ENCODE assay signal across 25 cellular contexts in the genomic region with DNA sequence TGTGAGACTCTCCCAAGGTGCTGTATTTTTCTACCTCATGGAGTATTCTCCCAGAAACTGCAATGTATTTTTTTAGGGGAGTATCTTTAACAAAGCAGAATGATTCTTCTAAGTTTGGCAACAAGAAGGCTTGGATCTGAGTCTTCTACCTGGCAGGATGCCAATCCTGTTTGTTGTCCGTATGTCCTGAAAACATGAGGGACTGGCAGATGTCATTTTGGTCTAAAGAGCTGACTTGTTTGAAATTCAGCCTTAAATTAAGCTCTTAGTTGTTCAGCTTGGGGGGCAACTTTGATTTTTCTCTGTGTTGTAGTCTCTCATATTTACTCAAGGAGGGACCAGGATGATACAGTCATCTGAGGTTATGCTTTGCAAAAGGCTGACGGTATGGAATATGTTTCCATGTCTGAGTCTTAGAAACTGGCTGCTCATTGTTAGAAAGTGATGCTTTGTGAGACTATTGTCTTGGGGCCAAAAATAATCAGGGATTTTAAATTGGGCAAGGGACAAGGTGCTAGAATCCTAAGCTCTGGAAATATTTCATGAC. TPM values are rescaled to one million over a fixed set of nuclear protein-coding genes. Genes with fewer than 3 reads are reported as not detected.
DNase-seq lines count a peak whose midpoint lies in the region; ATAC-seq, FAIRE-seq and TF ChIP-seq lines count a peak whose summit lies in the region.
"Had no signal": no experiment of that assay in that cellular context is flagged by ENCODE, and none has a peak within 500 bp of the region (broad histone marks: within the 10 kb centered on the region; RNA-seq: fewer than 3 reads in every experiment).

No MANE protein-coding gene starts in this region.

- peaks cover 16 to 30% of the 10 kb centered on the region in 2 experiments for H3K36me3 ChIP-seq in endothelial cell of umbilical vein (ENCODE audit: control insufficient read depth in 2 of 2, extremely low read depth in 1 of 2, insufficient read depth in 2 of 2, low read length in 2 of 2)
- H3K36me3 ChIP-seq in neutrophil = peaks cover 100% of the 10 kb centered on the region
- H3K36me3 ChIP-seq in ovary = no peaks in the 10 kb centered on the region

- H3K9me3 ChIP-seq in endothelial cell of umbilical vein (replicated peaks; ENCODE audit: control insufficient read depth, insufficient read depth, low read length) = no peaks in the 10 kb centered on the region
- H3K9me3 ChIP-seq in neutrophil = no peaks in the 10 kb centered on the region
- H3K9me3 ChIP-seq in ovary = no peaks in the 10 kb centered on the region

- TF ChIP-seq EP300 in ovary (IDR thresholded peaks at IDR 0.05) = no peak

- H4K20me1 ChIP-seq in endothelial cell of umbilical vein (replicated peaks; ENCODE audit: control insufficient read depth, extremely low read depth, insufficient read depth, low read length) = no peaks in the 10 kb centered on the region

- CTCF ChIA-PET in endothelial cell of umbilical vein (lab: Charles Lee) = interaction anchor here (0.7 to 5.0 kb wide), 18 partner anchors 9 to 450 kb away, joined by 3 to 120 read pairs (median 4); a partner anchor contains a TSS

- no peak for TF ChIP-seq POLR2A in endothelial cell of umbilical vein (IDR thresholded peaks at IDR 0.05; ENCODE audit: low read depth, low read length)
- TF ChIP-seq POLR2A in ovary (IDR thresholded peaks at IDR 0.05) = no peak

- no peak overlapping the region for H3K9ac ChIP-seq in endothelial cell of umbilical vein (replicated peaks; ENCODE audit: extremely low read depth, insufficient read depth, low read length)

- H3K27ac ChIP-seq in endothelial cell of umbilical vein (ENCODE audit: insufficient read depth, low read depth, low read length) = peak overlapping the region; percentile 83
- peak overlapping the region; percentile 60 for H3K27ac ChIP-seq in neutrophil
- H3K27ac ChIP-seq in ovary = no peak overlapping the region
- H3K27ac ChIP-seq: cardiac muscle cell, VCaP had no signal

- no peaks in the 10 kb centered on the region for H3K27me3 ChIP-seq in endothelial cell of umbilical vein (ENCODE audit: control insufficient read depth in 2 of 2, insufficient read depth in 2 of 2, low read length in 2 of 2)
- H3K27me3 ChIP-seq in neutrophil = no peaks in the 10 kb centered on the region
- no peaks in the 10 kb centered on the region for H3K27me3 ChIP-seq in ovary
- H3K27me3 ChIP-seq: cardiac muscle cell had no signal

- peak; percentile 7 for DNase-seq in DMS53 (lab: John Stamatoyannopoulos, UW)
- DNase-seq in DMS53 treated with DMSO at 0.1 percent for 48 hours (lab: John Stamatoyannopoulos, UW; ENCODE audit: unreplicated experiment) = no peak
- peak; percentile 38 for DNase-seq in NCI-H446 treated with DMSO at 0.1 percent for 48 hours (lab: John Stamatoyannopoulos, UW)
- DNase-seq in endothelial cell of umbilical vein (ENCODE audit: low read depth, low spot score) = peak; percentile 39
- DNase-seq in NCI-H146 treated with DMSO at 0.1 percent for 48 hours (lab: John Stamatoyannopoulos, UW; ENCODE audit: unreplicated experiment) = no peak
- DNase-seq in ovary = no peak
- DNase-seq: 8988T; activated naive CD4-positive, alpha-beta T cell; activated T-cell treated with anti-CD3 and anti-CD28 coated beads, Interleukin-2, amount 50 U/mL, for 24 hours; amniotic stem cell; CD8-positive, alpha-beta memory T cell; DND-41; NCI-H1092; NCI-H2081; stimulated activated CD4-positive, alpha-beta T cell treated with anti-CD3 and anti-CD28 coated beads, Interleukin-2, amount 100 ng/mL, for 48 hours; stimulated activated naive CD4-positive, alpha-beta T cell had no signal

- FAIRE-seq in endothelial cell of umbilical vein (lab: Jason Lieb, UNC) = no peak
- FAIRE-seq: frontal cortex, GM12878, keratinocyte had no signal

- H3K4me1 ChIP-seq in endothelial cell of umbilical vein (ENCODE audit: control insufficient read depth, extremely low read depth, insufficient read depth, low read length) (peaks cover 9% of the 10 kb centered on the region), neutrophil (ENCODE audit: control insufficient read depth in 1 of 2, insufficient read depth in 1 of 2, low read depth in 1 of 2, low read length in 1 of 2) (peaks cover 0 to 3% of the 10 kb centered on the region in 2 experiments), ovary (ENCODE audit: insufficient read depth) (no peaks in the 10 kb centered on the region)

- TF ChIP-seq CTCF in endothelial cell of umbilical vein (IDR thresholded peaks at IDR 0.05; ENCODE audit: extremely low read depth in 1 of 2, insufficient read depth in 1 of 2, low read depth in 1 of 2, low read length in 2 of 2) (no peak), neutrophil (IDR thresholded peaks at IDR 0.05) (no peak), ovary (IDR thresholded peaks at IDR 0.05) (no peak)

- no peaks in the 10 kb centered on the region for H3K9me1 ChIP-seq in endothelial cell of umbilical vein (replicated peaks; ENCODE audit: control insufficient read depth, extremely low read depth, insufficient read depth, low read length)

- dilution Hi-C loops in endothelial cell of umbilical vein (cut with MboI; ENCODE audit: extremely low pct_ligation_motif_present, low sequenced_read_pairs) = no loop called here

- no peak overlapping the region for H3K4me2 ChIP-seq in endothelial cell of umbilical vein (ENCODE audit: insufficient read depth, low read length)

- WGBS in ovary, 3 donors = 47 to 61% (median 51%) methylated on average over 2 of the region's 2 CpGs

- no peak for ATAC-seq in HG03196 (IDR thresholded peaks at IDR 0.05; ENCODE audit: unreplicated experiment)
- ATAC-seq: GM12878 had no signal

- H3K4me3 ChIP-seq in endothelial cell of umbilical vein (replicated peaks in 1 of 3; ENCODE audit: insufficient read depth in 1 of 3, low read depth in 1 of 3, low read length in 3 of 3) (no peak overlapping the region), neutrophil (ENCODE audit: low read depth in 1 of 2, low read length in 1 of 2) (no peak overlapping the region), ovary (no peak overlapping the region)
- H3K4me3 ChIP-seq: cardiac muscle cell, GM12878, lung had no signal

- H3K79me2 ChIP-seq in endothelial cell of umbilical vein (ENCODE audit: control insufficient read depth, insufficient read depth, low read length) = no peaks in the 10 kb centered on the region

- no peak overlapping the region for H2AFZ ChIP-seq in endothelial cell of umbilical vein (ENCODE audit: low read depth, low read length)

- BruUV-seq in endothelial cell of umbilical vein (replicated peaks; lab: Mats Ljungman, UMichigan) = no TSS peak

- intact Hi-C loops in endothelial cell of umbilical vein (cut with micrococcal nuclease) (loop anchor here (5.0 kb wide), 1 partner anchor 249 kb away; no protein-coding TSS in a partner anchor), ovary (cut with DNase I) (loop anchor here in 3 of 4 donors (5.0 to 10.0 kb wide), 3 partner anchors 46 to 266 kb away; a partner anchor contains a TSS)

- POLR2A ChIA-PET in endothelial cell of umbilical vein (lab: Charles Lee) = interaction anchor here (0.8 kb wide), 2 partner anchors 10 to 46 kb away, joined by 3 read pairs; a partner anchor contains a TSS

TF ChIP-seq in endothelial cell of umbilical vein, 7 proteins besides CTCF, POLR2A, EP300 and RAD21 (continues in another document):
- TF ChIP-seq GATA2 (IDR thresholded peaks at IDR 0.05; ENCODE audit: insufficient read depth, insufficient read length, low read depth, low read length) (no peak), EZH2 (IDR thresholded peaks at IDR 0.05; ENCODE audit: borderline replicate concordance, low read depth, low read length, severe bottlenecking) (no peak), MYC (IDR thresholded peaks at IDR 0.05; ENCODE audit: low read depth, low read length) (no peak), POLR2AphosphoS5 (IDR thresholded peaks at IDR 0.05; ENCODE audit: insufficient read depth, low read depth, low read length) (no peak), FOS (IDR thresholded peaks at IDR 0.05; ENCODE audit: borderline replicate concordance, insufficient read depth, low read length) (no peak)
- TF ChIP-seq, protein P1, sequence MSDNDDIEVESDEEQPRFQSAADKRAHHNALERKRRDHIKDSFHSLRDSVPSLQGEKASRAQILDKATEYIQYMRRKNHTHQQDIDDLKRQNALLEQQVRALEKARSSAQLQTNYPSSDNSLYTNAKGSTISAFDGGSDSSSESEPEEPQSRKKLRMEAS (IDR thresholded peaks at IDR 0.05; ENCODE audit: insufficient read depth, insufficient read length) = no peak

RNA-seq across cellular contexts. Expression of a gene that starts 9.3 kb away (rescaled TPM):
- total RNA-seq in endothelial cell of umbilical vein (60.3 and 63.9 TPM in 2 replicates), ovary (10 to 100 TPM; 30.0 to 40.4 (median 35.9) TPM)
- polyA plus RNA-seq in endothelial cell of umbilical vein (60.9 and 84.0 TPM in 2 replicates), ovary (10 to 100 TPM; 45.4 to 68.1 TPM)
- 102 and 113 TPM in 2 replicates for polyA plus RNA-seq in endothelial cell of umbilical vein (2011; cell fraction: cytosol; rRNA removed)
- polyA plus RNA-seq in endothelial cell of umbilical vein (2011; cell fraction: nucleus; rRNA removed) = 63.9 and 76.2 TPM in 2 replicates
- polyA plus RNA-seq in endothelial cell of umbilical vein (2012) = 58.7 and 60.8 TPM in 2 replicates
- polyA minus RNA-seq in endothelial cell of umbilical vein = 32.7 and 37.6 TPM in 2 replicates
- 38.1 TPM for polyA minus RNA-seq in endothelial cell of umbilical vein (2011; cell fraction: cytosol; rRNA and poly(A)+ RNA removed)
- 14.9 and 15.1 TPM in 2 replicates for polyA minus RNA-seq in endothelial cell of umbilical vein (2011; cell fraction: nucleus; rRNA and poly(A)+ RNA removed)

RNA-seq across cellular contexts. Expression of a gene that starts 44.1 kb away (rescaled TPM):
- total RNA-seq in endothelial cell of umbilical vein = not detected in 2 replicates
- polyA plus RNA-seq in endothelial cell of umbilical vein = not detected in 2 replicates
- polyA plus RNA-seq in endothelial cell of umbilical vein (2011; cell fraction: cytosol; rRNA removed) = not detected in 2 replicates
- not detected in 2 replicates for polyA plus RNA-seq in endothelial cell of umbilical vein (2011; cell fraction: nucleus; rRNA removed)
- polyA plus RNA-seq in endothelial cell of umbilical vein (2012) = not detected in 2 replicates
- not detected in 2 replicates for polyA minus RNA-seq in endothelial cell of umbilical vein
- not detected for polyA minus RNA-seq in endothelial cell of umbilical vein (2011; cell fraction: cytosol; rRNA and poly(A)+ RNA removed)
- polyA minus RNA-seq in endothelial cell of umbilical vein (2011; cell fraction: nucleus; rRNA and poly(A)+ RNA removed) = not detected in 2 replicates
- total RNA-seq in ovary = not detected
- polyA plus RNA-seq in ovary = not detected
- total RNA-seq: CD8-positive, alpha-beta memory T cell; frontal cortex; GM12878; lung; renal cortical epithelial cell had no signal
- polyA plus RNA-seq: cardiac muscle cell; CD8-positive, alpha-beta memory T cell; GM12878; keratinocyte; lung had no signal

RNA-seq across cellular contexts. Expression of a gene that starts 46.1 kb away (rescaled TPM):
- 45.5 and 49.7 TPM in 2 replicates for total RNA-seq in endothelial cell of umbilical vein
- 38.0 and 40.3 TPM in 2 replicates for polyA plus RNA-seq in endothelial cell of umbilical vein
- 32.2 and 36.7 TPM in 2 replicates for polyA plus RNA-seq in endothelial cell of umbilical vein (2011; cell fraction: cytosol; rRNA removed)
- 81.8 and 95.7 TPM in 2 replicates for polyA plus RNA-seq in endothelial cell of umbilical vein (2011; cell fraction: nucleus; rRNA removed)
- polyA plus RNA-seq in endothelial cell of umbilical vein (2012) = 37.6 and 39.0 TPM in 2 replicates
- polyA minus RNA-seq in endothelial cell of umbilical vein = 63.3 and 77.9 TPM in 2 replicates
- 18.4 TPM for polyA minus RNA-seq in endothelial cell of umbilical vein (2011; cell fraction: cytosol; rRNA and poly(A)+ RNA removed)
- 81.2 and 94.1 TPM in 2 replicates for polyA minus RNA-seq in endothelial cell of umbilical vein (2011; cell fraction: nucleus; rRNA and poly(A)+ RNA removed)
- 10 to 100 TPM; 14.6 to 29.4 (median 16.2) TPM for total RNA-seq in ovary
- polyA plus RNA-seq in ovary = 10 to 100 TPM; 13.3 to 23.1 TPM

Comparison
In these comparisons a context has a peak if more than half of its experiments do, and no peak if none do; other contexts are left out.
1. DNase-seq: peak in DMS53 (single experiment), NCI-H446 treated with DMSO at 0.1 percent for 48 hours (single experiment) and endothelial cell of umbilical vein (single experiment); none in DMS53 treated with DMSO at 0.1 percent for 48 hours (single experiment), NCI-H146 treated with DMSO at 0.1 percent for 48 hours (single experiment) and ovary (0 of 5).
2. H3K27ac ChIP-seq: peak in endothelial cell of umbilical vein (single experiment) and neutrophil (single experiment); none in ovary (0 of 2).